Comparison of ENCODE assay signal across 8 cellular contexts in the genomic region with DNA sequence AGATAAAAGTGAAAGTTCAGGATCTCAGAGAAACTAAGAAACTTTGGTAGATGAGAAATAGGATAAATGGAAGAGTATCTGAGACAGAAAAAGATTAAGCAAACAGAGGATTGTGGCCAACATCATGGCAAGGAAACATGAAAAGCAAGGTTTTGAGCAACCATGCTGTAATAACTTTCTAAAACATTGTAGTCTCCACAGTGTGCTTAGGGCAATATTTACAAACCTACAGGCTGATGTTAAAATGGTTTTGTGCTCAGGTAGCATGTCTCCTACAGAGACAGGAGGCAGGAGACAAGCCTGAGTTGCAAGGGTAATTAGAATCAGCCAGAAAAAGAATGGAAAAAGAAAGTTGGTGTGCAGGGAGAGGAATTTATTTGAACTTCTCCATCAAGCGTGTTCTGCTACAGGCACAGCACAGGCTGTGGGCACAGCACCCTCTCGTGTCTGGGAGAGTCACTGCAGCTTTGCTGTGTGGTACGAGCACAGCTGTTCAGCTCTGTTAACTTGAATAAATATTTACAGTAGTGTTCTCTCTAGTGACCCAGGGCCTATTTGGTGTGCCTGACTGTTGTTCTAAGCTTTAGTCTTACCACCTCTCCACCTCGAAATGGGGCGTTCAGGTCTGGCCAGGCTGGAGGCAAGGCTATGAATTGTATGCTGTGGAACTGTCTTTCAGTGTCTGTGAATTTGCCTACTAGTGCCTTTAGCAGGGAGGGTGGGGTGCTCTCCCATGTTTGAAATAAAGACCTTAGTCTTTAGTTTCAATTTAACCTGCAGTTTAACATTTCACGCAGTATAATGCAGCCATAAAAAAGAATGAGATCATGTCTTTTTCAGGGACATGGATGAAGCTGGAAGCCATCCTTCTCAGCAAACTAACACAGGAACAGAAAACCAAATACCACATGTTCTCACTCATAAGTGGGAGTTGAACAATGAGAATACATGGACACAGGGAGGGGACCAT. TPM values are rescaled to one million over a fixed set of nuclear protein-coding genes. Genes with fewer than 3 reads are reported as not detected.
A peak's percentile ranks its signal among the peaks of the same experiment; 100 is the strongest.
DNase-seq lines count a peak whose midpoint lies in the region; ATAC-seq and TF ChIP-seq lines count a peak whose summit lies in the region.
"Not testable (repeated sequence)": the region's sequence is repeated elsewhere in the genome, so short reads cannot be mapped to it uniquely, and the experiment has no call there.

No MANE protein-coding gene starts in this region.

- H3K36me3 Mint-ChIP-seq in endothelial cell (ENCODE audit: low read depth, unreplicated experiment) = not testable (repeated sequence)

- not testable (repeated sequence) for H3K4me3 Mint-ChIP-seq in endothelial cell (ENCODE audit: unreplicated experiment)

- not testable (repeated sequence) for H3K4me1 ChIP-seq in Panc1 (ENCODE audit: control insufficient read depth, insufficient read depth, low read length)

- not testable (repeated sequence) for H3K4me1 Mint-ChIP-seq in endothelial cell (ENCODE audit: unreplicated experiment)

- DNase-seq in D341Med (ENCODE audit: low spot score) (peak; percentile 68), LNCaP clone FGC (ENCODE audit: low read depth) (peak; percentile 95), Panc1 (ENCODE audit: low read depth, low spot score) (peak; percentile 60), activated T-cell treated with anti-CD3 and anti-CD28 coated beads for 1 hour (ENCODE audit: low read depth) (peak; percentile 64), endothelial cell (ENCODE audit: low spot score) (peak; percentile 70), middle frontal gyrus (ENCODE audit: extremely low spot score, low spot score) (peak; percentile 56)
- DNase-seq in stimulated activated CD8-positive, alpha-beta memory T cell treated with anti-CD3 and anti-CD28 coated beads, Interleukin-15, amount 100 ng/mL, for 24 hours (ENCODE audit: low read depth) = peak; percentile 33

- BruUV-seq in Panc1 (replicated peaks; lab: Mats Ljungman, UMichigan) = not testable (repeated sequence)

- intact Hi-C loops in Panc1 (cut with micrococcal nuclease; ENCODE audit: unreplicated experiment) = not testable (repeated sequence)

- CTCF ChIA-PET in Panc1 (lab: Charles Lee) = interaction anchor here (0.5 to 1.1 kb wide), 3 partner anchors 68 to 196 kb away, joined by 3 read pairs; no protein-coding TSS in a partner anchor

- H3K27ac ChIP-seq in Panc1 (ENCODE audit: low read length) = not testable (repeated sequence)

- not testable (repeated sequence) for H3K27ac Mint-ChIP-seq in endothelial cell (ENCODE audit: unreplicated experiment)

- TF ChIP-seq CTCF in LNCaP clone FGC (IDR thresholded peaks at IDR 0.05; ENCODE audit: control insufficient read depth, extremely low read depth, insufficient read depth) (peak; percentile 97), Panc1 (IDR thresholded peaks at IDR 0.05) (peak; percentile 95), endothelial cell (IDR thresholded peaks at IDR 0.05; ENCODE audit: unreplicated experiment) (peak; percentile 72)

- not testable (repeated sequence) for H3K27me3 ChIP-seq in Panc1 (ENCODE audit: control insufficient read depth, insufficient read depth, low read length)

- H3K4me3 ChIP-seq in LNCaP clone FGC (ENCODE audit: low read depth, low read length); Panc1 (ENCODE audit: low read depth in 2 of 2, low read length in 2 of 2): not testable (repeated sequence)

- not testable (repeated sequence) for H3K9me3 ChIP-seq in Panc1 (ENCODE audit: control insufficient read depth, insufficient read depth, low read depth, low read length)

- not testable (repeated sequence) for H3K36me3 ChIP-seq in Panc1 (ENCODE audit: control insufficient read depth, insufficient read depth, low read length)

- POLR2A ChIA-PET in Panc1 (lab: Charles Lee) = interaction anchor here (0.7 kb wide), 1 partner anchor 10 kb away, joined by 3 read pairs; no protein-coding TSS in a partner anchor

- not testable (repeated sequence) for H3K9me3 Mint-ChIP-seq in endothelial cell (ENCODE audit: unreplicated experiment)

- in situ Hi-C loops in Panc1 (cut with HindIII; ENCODE audit: low pct_unique_long_range_greater_than_20kb, low sequenced_read_pairs) = not testable (repeated sequence)

- ATAC-seq in GM21723 (IDR thresholded peaks at IDR 0.05; ENCODE audit: unreplicated experiment) (peak; percentile 80), Panc1 (peak; percentile 98)

- H3K27me3 Mint-ChIP-seq in endothelial cell (ENCODE audit: unreplicated experiment) = not testable (repeated sequence)

RNA-seq across cellular contexts. Expression of a gene that starts 14.1 kb away (rescaled TPM):
- total RNA-seq in Panc1 (2021; ENCODE audit: unreplicated experiment) (34.0 TPM), endothelial cell (ENCODE audit: unreplicated experiment) (16.9 TPM)
- polyA plus RNA-seq in Panc1 (2012; ENCODE audit: insufficient read length) = 30.5 TPM

Comparison
In these comparisons a context has a peak if more than half of its experiments do, and no peak if none do; other contexts are left out.
1. DNase-seq: peak in every context shown above with its lines; median percentile 95 in LNCaP clone FGC; 70 in endothelial cell; 68 in D341Med; 64 in activated T-cell treated with anti-CD3 and anti-CD28 coated beads for 1 hour; 60 in Panc1; 56 in middle frontal gyrus; 33 in stimulated activated CD8-positive, alpha-beta memory T cell treated with anti-CD3 and anti-CD28 coated beads, Interleukin-15, amount 100 ng/mL, for 24 hours.